19 cellular contexts compared by ENCODE assay signal in the genomic region with DNA sequence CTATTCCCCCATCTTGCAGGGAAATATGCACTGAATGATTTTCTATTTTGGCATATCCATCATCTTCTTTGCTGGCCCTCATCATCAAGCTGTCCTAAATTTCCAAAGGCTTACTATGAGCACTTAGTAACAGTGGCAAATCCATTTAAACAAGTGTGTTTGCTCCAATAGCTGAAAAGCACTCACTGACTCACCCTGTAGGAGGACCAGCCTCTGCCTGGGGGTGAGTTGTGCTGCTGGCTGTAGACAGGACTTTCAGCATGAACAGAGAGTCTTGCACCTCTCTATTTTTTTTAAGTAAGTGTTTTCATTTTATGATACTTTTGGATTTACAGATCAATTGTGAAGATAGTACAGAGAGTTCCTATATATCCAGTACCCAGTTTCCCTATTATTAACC.
"Had no signal": no experiment of that assay in that cellular context is flagged by ENCODE, and none has a peak within 500 bp of the region (broad histone marks: within the 10 kb centered on the region; RNA-seq: fewer than 3 reads in every experiment).

No MANE protein-coding gene starts in this region.

- H3K4me1 ChIP-seq: transverse colon, vagina had no signal

- DNase-seq: activated CD4-positive, alpha-beta T cell treated with anti-CD3 and anti-CD28 coated beads, Interleukin-2, amount 10 ng/mL, durations not matched to agents 24 days and 14 days; activated CD4-positive, CD25-positive, alpha-beta regulatory T cell; activated CD8-positive, alpha-beta memory T cell treated with anti-CD3 and anti-CD28 coated beads for 24 hours; activated naive CD4-positive, alpha-beta T cell; activated naive CD8-positive, alpha-beta T cell treated with anti-CD3 and anti-CD28 coated beads, Interleukin-2, amount 10 ng/mL, durations not matched to agents 7 days and 5 days; anterior cingulate cortex; dermis blood vessel endothelial cell; effector memory CD8-positive, alpha-beta T cell; kidney; left ventricle myocardium superior; mesenchymal stem cell; naive thymus-derived CD8-positive, alpha-beta T cell; stimulated activated CD4-positive, alpha-beta T cell treated with anti-CD3 and anti-CD28 coated beads, Interleukin-15, amount 100 ng/mL, for 24 hours; stimulated activated CD4-positive, alpha-beta T cell treated with anti-CD3 and anti-CD28 coated beads, Interleukin-4, amount 100 ng/mL, for 1 hour; stimulated activated naive B cell treated with anti-CD40 and anti-IgM and Interleukin-4, amounts not matched to agents 10 μg/mL and 1 μg/mL and 100 μg/mL, for 72 hours; transverse colon had no signal

- H3K36me3 ChIP-seq: transverse colon, vagina had no signal

- H3K4me3 ChIP-seq: hepatocyte, skin epidermis, transverse colon, vagina had no signal

- H3K27me3 ChIP-seq: hepatocyte, transverse colon, vagina had no signal

- H3K27ac ChIP-seq: hepatocyte, skin epidermis, transverse colon, vagina had no signal

- H3K9me3 ChIP-seq: transverse colon, vagina had no signal
